In genomic region chr19:17328517-17329060, GRCh38 we compare ENCODE assay signal across 9 cellular contexts. TPM values are rescaled to one million over a fixed set of nuclear protein-coding genes. Genes with fewer than 3 reads are reported as not detected.
DNase-seq lines count a peak whose midpoint lies in the region; ATAC-seq and TF ChIP-seq lines count a peak whose summit lies in the region.
"Had no signal": no experiment of that assay in that cellular context is flagged by ENCODE, and none has a peak within 500 bp of the region (broad histone marks: within the 10 kb centered on the region; RNA-seq: fewer than 3 reads in every experiment).

No MANE protein-coding gene starts in this region.

- no peak for ATAC-seq in HG03565 (IDR thresholded peaks at IDR 0.05; ENCODE audit: unreplicated experiment)

- H3K36me3 ChIP-seq in H7 (replicated peaks; ENCODE audit: control insufficient read depth, insufficient read depth, low read length) (peaks cover 1% of the 10 kb centered on the region; the same call in 1 of the 2 replicates), rectal smooth muscle tissue (ENCODE audit: control insufficient read depth, insufficient read depth, low read length) (no peaks in the 10 kb centered on the region)

- TF ChIP-seq CTCF in VCaP (conservative IDR thresholded peaks at IDR 0.05) (no peak), epithelial cell of proximal tubule (conservative IDR thresholded peaks at IDR 0.05; ENCODE audit: low read depth, low read length) (no peak)

- H3K4me3 ChIP-seq in H7 (ENCODE audit: insufficient read depth, low read depth, low read length) (peak overlapping the region; percentile 74), epithelial cell of proximal tubule (ENCODE audit: low read depth, low read length) (peak overlapping the region; percentile 28), rectal smooth muscle tissue (ENCODE audit: low read length) (peak overlapping the region; percentile 36)

- DNase-seq in H7, result peak; percentile 92
- DNase-seq in epithelial cell of proximal tubule (ENCODE audit: low read depth), result no peak
- DNase-seq in SIG-M5 (lab: John Stamatoyannopoulos, UW), result no peak
- DNase-seq in DMS153 treated with DMSO at 0.1 percent for 48 hours (lab: John Stamatoyannopoulos, UW; ENCODE audit: unreplicated experiment), result no peak
- DNase-seq in NCI-H1436 treated with DMSO at 0.1 percent for 48 hours (lab: John Stamatoyannopoulos, UW), result no peak
- DNase-seq: midbrain had no signal

- peaks cover 13% of the 10 kb centered on the region for H3K27me3 ChIP-seq in H7 (ENCODE audit: control insufficient read depth, insufficient read depth, low read length)
- H3K27me3 ChIP-seq in rectal smooth muscle tissue (ENCODE audit: control insufficient read depth, insufficient read depth, low read length), result peaks cover 10% of the 10 kb centered on the region

- H3K27ac ChIP-seq in VCaP, result peak overlapping the region; percentile 93
- no peak overlapping the region for H3K27ac ChIP-seq in rectal smooth muscle tissue (ENCODE audit: low read depth, low read length)

- H3K9ac ChIP-seq in rectal smooth muscle tissue (ENCODE audit: low read length), result no peak overlapping the region

- H3K4me1 ChIP-seq in rectal smooth muscle tissue (ENCODE audit: control insufficient read depth, insufficient read depth, low read length), result peaks cover 3% of the 10 kb centered on the region

RNA-seq across cellular contexts. Expression of gene ANO8, which starts 6.1 kb away (rescaled TPM):
- 6.9 and 7.5 TPM in 2 replicates for total RNA-seq in H7 (2014; rRNA removed; shearing (Covaris generic))
- total RNA-seq in epithelial cell of proximal tubule, result 3.3 and 6.6 TPM in 2 replicates

RNA-seq across cellular contexts. Expression of gene GTPBP3, which starts 8.8 kb away (rescaled TPM):
- total RNA-seq in H7 (2014; rRNA removed; shearing (Covaris generic)), result 63.0 and 64.9 TPM in 2 replicates
- total RNA-seq in epithelial cell of proximal tubule, result 22.7 and 79.5 TPM in 2 replicates

RNA-seq across cellular contexts. Expression of gene DDA1, which starts 19.2 kb away (rescaled TPM):
- 32.8 and 50.8 TPM in 2 replicates for total RNA-seq in H7 (2014; rRNA removed; shearing (Covaris generic))
- total RNA-seq in epithelial cell of proximal tubule, result 35.6 and 47.0 TPM in 2 replicates

RNA-seq across cellular contexts. Expression of gene MRPL34, which starts 22.9 kb away (rescaled TPM):
- total RNA-seq in H7 (2014; rRNA removed; shearing (Covaris generic)), result 76.7 and 121 TPM in 2 replicates
- total RNA-seq in epithelial cell of proximal tubule, result 121 and 161 TPM in 2 replicates

RNA-seq across cellular contexts. Expression of gene ABHD8, which starts 25.4 kb away (rescaled TPM):
- 13.6 and 15.1 TPM in 2 replicates for total RNA-seq in H7 (2014; rRNA removed; shearing (Covaris generic))
- total RNA-seq in epithelial cell of proximal tubule, result 10.3 and 20.9 TPM in 2 replicates
